Comparison of ENCODE assay signal across 24 cellular contexts in genomic region chr19:42247631-42248199, GRCh38. TPM values are rescaled to one million over a fixed set of nuclear protein-coding genes. Genes with fewer than 3 reads are reported as not detected.
A peak's percentile ranks its signal among the peaks of the same experiment; 100 is the strongest.
DNase-seq lines count a peak whose midpoint lies in the region; ATAC-seq and TF ChIP-seq lines count a peak whose summit lies in the region.
"Had no signal": no experiment of that assay in that cellular context is flagged by ENCODE, and none has a peak within 500 bp of the region (broad histone marks: within the 10 kb centered on the region; RNA-seq: fewer than 3 reads in every experiment).

No MANE protein-coding gene starts in this region.

- no peak overlapping the region for H3K4me3 Mint-ChIP-seq in H9
- H3K4me3 Mint-ChIP-seq: activated CD4-positive, alpha-beta memory T cell treated with anti-CD3 and anti-CD28 coated beads, Interleukin-2, amount 10 ng/mL, durations not matched to agents 7 days and 5 days; activated naive CD8-positive, alpha-beta T cell treated with anti-CD3 and anti-CD28 coated beads, Interleukin-2, amount 50 U/mL, for 24 hours; nephron progenitor cell had no signal

- H3K4me1 Mint-ChIP-seq in H9 = peaks cover 35 to 51% of the 10 kb centered on the region in 2 experiments

- H3K27ac Mint-ChIP-seq in H9 = no peak overlapping the region

- H2BK5ac ChIP-seq in H9 (ENCODE audit: insufficient read length, low read length) = no peak overlapping the region

- no peaks in the 10 kb centered on the region; the same call in 1 of the 2 replicates for H3K27me3 Mint-ChIP-seq in H9 (ENCODE audit: low read depth)
- H3K27me3 Mint-ChIP-seq: activated CD4-positive, alpha-beta memory T cell treated with anti-CD3 and anti-CD28 coated beads, Interleukin-2, amount 10 ng/mL, durations not matched to agents 7 days and 5 days; activated naive CD8-positive, alpha-beta T cell treated with anti-CD3 and anti-CD28 coated beads, Interleukin-2, amount 50 U/mL, for 24 hours; CD4-positive, alpha-beta memory T cell had no signal

- H2BK15ac ChIP-seq in H9 (ENCODE audit: low read depth, low read length) = no peak overlapping the region

- H2BK12ac ChIP-seq in H9 (ENCODE audit: insufficient read length, low read depth, low read length) = no peak overlapping the region

- no peak overlapping the region for H2BK20ac ChIP-seq in H9 (ENCODE audit: low read depth, low read length, poor library complexity, severe bottlenecking)

- H3K4me1 ChIP-seq in A673 (ENCODE audit: insufficient read depth, low read length, poor library complexity, severe bottlenecking) = peaks cover 63% of the 10 kb centered on the region
- peaks cover 5 to 92% (median 59%) of the 10 kb centered on the region in 3 donors for H3K4me1 ChIP-seq in gastroesophageal sphincter
- H3K4me1 ChIP-seq in stomach smooth muscle (ENCODE audit: control insufficient read depth, insufficient read depth, low read length) = peaks cover 65% of the 10 kb centered on the region
- H3K4me1 ChIP-seq in H9 (ENCODE audit: insufficient read depth, low read length) = peaks cover 6% of the 10 kb centered on the region; the same call in 1 of the 2 replicates
- H3K4me1 ChIP-seq: foreskin keratinocyte had no signal

- DNase-seq in A673 (ENCODE audit: low spot score) = no peak
- peak; percentile 58 for DNase-seq in H7
- no peak for DNase-seq in NCI-H1694 treated with DMSO at 0.1 percent for 48 hours (lab: John Stamatoyannopoulos, UW)
- no peak for DNase-seq in stimulated activated CD4-positive, alpha-beta T cell treated with anti-CD3 and anti-CD28 coated beads, Interleukin-4, amount 100 ng/mL, for 4 hours
- no peak for DNase-seq in H9
- DNase-seq: activated CD4-positive, alpha-beta memory T cell treated with anti-CD3 and anti-CD28 coated beads, Interleukin-2, amount 10 ng/mL, durations not matched to agents 7 days and 5 days; activated CD4-positive, CD25-positive, alpha-beta regulatory T cell treated with anti-CD3 and anti-CD28 coated beads, Interleukin-2, amount 50 U/mL, for 72 hours; activated naive CD8-positive, alpha-beta T cell treated with anti-CD3 and anti-CD28 coated beads, Interleukin-2, amount 50 U/mL, for 24 hours; CD4-positive, alpha-beta memory T cell; effector memory CD4-positive, alpha-beta T cell; foreskin keratinocyte; hippocampal formation; MG63; mucosa of descending colon; NCI-H1417; NCI-H510A treated with DMSO at 0.1 percent for 48 hours; nephron progenitor cell; NK-92 treated with Interleukin-12 subunit alpha and Interleukin-12 subunit beta, amount 100 ng/mL, for 24 hours; SJCRH30; substantia nigra; T-helper 1 cell had no signal

- no peak overlapping the region for H3K4ac ChIP-seq in H9 (ENCODE audit: low read depth, low read length)

- H4K5ac ChIP-seq in H9 (ENCODE audit: insufficient read length, low read depth, low read length) = no peak overlapping the region

- no peaks in the 10 kb centered on the region for H3K79me1 ChIP-seq in H9 (ENCODE audit: insufficient read depth, low read depth, low read length, poor library complexity, severe bottlenecking)

- H3K27ac ChIP-seq in A673 (ENCODE audit: low read depth, low read length, poor library complexity, severe bottlenecking) (peak overlapping the region; percentile 52), gastroesophageal sphincter (peak overlapping the region in 3 of 4 donors; percentile 95 to 98 (median 98)), stomach smooth muscle (ENCODE audit: low read length) (peak overlapping the region; percentile 55), H9 (ENCODE audit: insufficient read length, low read depth, low read length) (no peak overlapping the region)
- H3K27ac ChIP-seq: foreskin keratinocyte, SJCRH30 had no signal

- H3T11ph ChIP-seq in H9 (ENCODE audit: low read length) = no peak overlapping the region

- no peak for TF ChIP-seq EP300 in gastroesophageal sphincter (IDR thresholded peaks at IDR 0.05)

- no peak overlapping the region for H2AFZ ChIP-seq in H9 (ENCODE audit: low read length)

- H3K9me3 ChIP-seq in A673 (ENCODE audit: low read depth, low read length, poor library complexity, severe bottlenecking) (no peaks in the 10 kb centered on the region), gastroesophageal sphincter (no peaks in the 10 kb centered on the region), stomach smooth muscle (ENCODE audit: control insufficient read depth in 2 of 2, low read length in 2 of 2) (no peaks in the 10 kb centered on the region), H9 (ENCODE audit: control insufficient read depth, low read depth, low read length) (no peaks in the 10 kb centered on the region)
- H3K9me3 ChIP-seq: MG63, mucosa of descending colon, SJCRH30 had no signal

- H3K27me3 ChIP-seq in A673 (replicated peaks; ENCODE audit: insufficient read depth, low read depth, low read length, poor library complexity) (no peaks in the 10 kb centered on the region), H7 (ENCODE audit: control insufficient read depth, insufficient read depth, low read length) (no peaks in the 10 kb centered on the region), gastroesophageal sphincter (no peaks in the 10 kb centered on the region), stomach smooth muscle (ENCODE audit: control insufficient read depth in 1 of 2, insufficient read depth in 2 of 2, low read length in 2 of 2) (no peaks in the 10 kb centered on the region), H9 (ENCODE audit: insufficient read depth, low read length) (no peaks in the 10 kb centered on the region)
- H3K27me3 ChIP-seq: foreskin keratinocyte, MG63, SJCRH30 had no signal

- intact Hi-C loops in A673 (cut with micrococcal nuclease; ENCODE audit: unreplicated experiment) = no loop called here

- TF ChIP-seq CTCF in A673 (conservative IDR thresholded peaks at IDR 0.05; ENCODE audit: low read depth, low read length) = no peak
- TF ChIP-seq CTCF in gastroesophageal sphincter (IDR thresholded peaks at IDR 0.05) = no peak
- no peak for TF ChIP-seq CTCF in H9 (conservative IDR thresholded peaks at IDR 0.05)

- no peak overlapping the region for H4K91ac ChIP-seq in H9 (ENCODE audit: insufficient read length, low read depth, low read length)

- ATAC-seq in gastroesophageal sphincter = no peak
- ATAC-seq: activated naive CD8-positive, alpha-beta T cell treated with anti-CD3 and anti-CD28 coated beads, Interleukin-2, amount 50 U/mL, for 24 hours; foreskin keratinocyte; mucosa of descending colon had no signal

- no peak overlapping the region for H3K23ac ChIP-seq in H9 (ENCODE audit: insufficient read length, low read depth, low read length)

- no CpG with 5 or more reads among the region's 6 CpGs for WGBS in gastroesophageal sphincter (ENCODE audit: low coverage in 1 of 2), 2 donors
- WGBS in H9 (ENCODE audit: extremely low coverage, insufficient read length, low lambda C conversion rate) = no CpG with 5 or more reads among the region's 6 CpGs

- no peak overlapping the region for H3K18ac ChIP-seq in H9 (ENCODE audit: insufficient read length, low read depth, low read length)

- H3K4me2 ChIP-seq in H9 (ENCODE audit: insufficient read depth, insufficient read length, low read length) = no peak overlapping the region

- H3K9me3 Mint-ChIP-seq in H9 = no peaks in the 10 kb centered on the region
- H3K9me3 Mint-ChIP-seq: activated CD4-positive, alpha-beta memory T cell treated with anti-CD3 and anti-CD28 coated beads, Interleukin-2, amount 10 ng/mL, durations not matched to agents 7 days and 5 days; activated naive CD8-positive, alpha-beta T cell treated with anti-CD3 and anti-CD28 coated beads, Interleukin-2, amount 50 U/mL, for 24 hours; nephron progenitor cell had no signal

- BruUV-seq in A673 (replicated peaks; lab: Mats Ljungman, UMichigan) = no TSS peak

- H3K23me2 ChIP-seq in H9 (ENCODE audit: insufficient read length, low read depth, low read length, poor library complexity, severe bottlenecking) = peaks cover 7% of the 10 kb centered on the region

- H4K20me1 ChIP-seq in H9 (ENCODE audit: control insufficient read depth, insufficient read depth, insufficient read length) = no peaks in the 10 kb centered on the region

- no peak overlapping the region for H3K14ac ChIP-seq in H9 (ENCODE audit: insufficient read depth, low read length)

- no peak overlapping the region for H3K9ac ChIP-seq in stomach smooth muscle (ENCODE audit: low read length in 2 of 2)
- H3K9ac ChIP-seq in H9 (ENCODE audit: extremely low read depth, insufficient read length, low read length) = no peak overlapping the region

- peaks cover 5 to 26% (median 18%) of the 10 kb centered on the region in 3 experiments; a peak in 6 of 7 replicates for H3K36me3 Mint-ChIP-seq in H9 (ENCODE audit: insufficient read depth in 1 of 3, low read depth in 3 of 3)
- H3K36me3 Mint-ChIP-seq: brain had no signal

- H3K36me3 ChIP-seq in A673 (ENCODE audit: insufficient read depth, low read length, poor library complexity, severe bottlenecking) = peaks cover 23% of the 10 kb centered on the region
- peaks cover 3% of the 10 kb centered on the region for H3K36me3 ChIP-seq in H7 (replicated peaks; ENCODE audit: control insufficient read depth, insufficient read depth, low read length)
- peaks cover 0 to 26% of the 10 kb centered on the region in 2 donors for H3K36me3 ChIP-seq in gastroesophageal sphincter
- H3K36me3 ChIP-seq in stomach smooth muscle (ENCODE audit: control insufficient read depth in 2 of 2, insufficient read depth in 2 of 2, low read length in 2 of 2) = peaks cover 4 to 9% of the 10 kb centered on the region in 2 donors

- H3K56ac ChIP-seq in H9 (ENCODE audit: insufficient read length, low read depth, low read length) = no peak overlapping the region

- CTCF ChIA-PET in A673 (lab: Charles Lee) = interaction anchor here (3.3 kb wide), 1 partner anchor 32 kb away, joined by 27 read pairs; no protein-coding TSS in a partner anchor

- POLR2A ChIA-PET in A673 (lab: Charles Lee; ENCODE audit: low non-redundant PET) = interaction anchor here (0.7 kb wide), 2 partner anchors 58 to 155 kb away, joined by 3 read pairs; no protein-coding TSS in a partner anchor

- TF ChIP-seq POLR2A in gastroesophageal sphincter (IDR thresholded peaks at IDR 0.05) = no peak

- H2AK5ac ChIP-seq in H9 (ENCODE audit: insufficient read length, low read length) = no peak overlapping the region

- peaks cover 3% of the 10 kb centered on the region; the same call in 1 of the 2 replicates for H3K79me2 ChIP-seq in H9 (ENCODE audit: insufficient read depth, low read length)

- no peak overlapping the region for H2BK120ac ChIP-seq in H9 (ENCODE audit: low read depth, low read length, poor library complexity, severe bottlenecking)

- no peak overlapping the region for H4K8ac ChIP-seq in H9 (replicated peaks; ENCODE audit: insufficient read length, low read depth, low read length)

- no peak overlapping the region for H3K4me3 ChIP-seq in A673 (ENCODE audit: low read depth, low read length, poor library complexity, severe bottlenecking)
- H3K4me3 ChIP-seq in H7 (ENCODE audit: insufficient read depth, low read depth, low read length) = no peak overlapping the region
- H3K4me3 ChIP-seq in gastroesophageal sphincter = no peak overlapping the region
- H3K4me3 ChIP-seq in stomach smooth muscle (ENCODE audit: low read length in 2 of 2) = no peak overlapping the region
- H3K4me3 ChIP-seq: MG63, mucosa of descending colon, SJCRH30 had no signal

RNA-seq across cellular contexts. Expression of gene GSK3A, which starts 5.3 kb away (rescaled TPM):
- total RNA-seq in A673 (2021) = 67.8 and 70.1 TPM in 2 replicates
- total RNA-seq in H7 (2014; rRNA removed; shearing (Covaris generic)) = 29.1 and 40.4 TPM in 2 replicates
- total RNA-seq in gastroesophageal sphincter = 10 to 100 TPM; 30.8 to 51.0 (median 35.1) TPM
- 52.4 and 53.7 TPM in 2 replicates for total RNA-seq in H9 (2021)

RNA-seq across cellular contexts. Expression of gene ERF, which starts 7.2 kb away (rescaled TPM):
- 149 and 164 TPM in 2 replicates for total RNA-seq in A673 (2021)
- 73.0 and 106 TPM in 2 replicates for total RNA-seq in H7 (2014; rRNA removed; shearing (Covaris generic))
- 10 to 100 TPM; 28.4 to 46.4 (median 39.9) TPM for total RNA-seq in gastroesophageal sphincter
- 120 and 126 TPM in 2 replicates for total RNA-seq in H9 (2021)

RNA-seq across cellular contexts. Expression of gene CIC, which starts 21.3 kb away (rescaled TPM):
- total RNA-seq in A673 (2021) = 75.8 and 80.3 TPM in 2 replicates
- 16.1 and 20.1 TPM in 2 replicates for total RNA-seq in H7 (2014; rRNA removed; shearing (Covaris generic))
- total RNA-seq in gastroesophageal sphincter = 10 to 100 TPM; 31.4 to 69.4 (median 49.0) TPM
- total RNA-seq in H9 (2021) = 54.0 and 56.0 TPM in 2 replicates

RNA-seq across cellular contexts. Expression of gene ZNF526, which starts 27.6 kb away (rescaled TPM):
- 17.4 and 21.3 TPM in 2 replicates for total RNA-seq in A673 (2021)
- 14.6 and 16.1 TPM in 2 replicates for total RNA-seq in H7 (2014; rRNA removed; shearing (Covaris generic))
- 10 to 100 TPM in 1 of 4 donors, 1 to 10 TPM in 3; 4.6 to 10.4 (median 7.8) TPM for total RNA-seq in gastroesophageal sphincter
- 20.5 and 23.4 TPM in 2 replicates for total RNA-seq in H9 (2021)

RNA-seq across cellular contexts. Expression of gene DEDD2, which starts 30.2 kb away (rescaled TPM):
- total RNA-seq in A673 (2021) (32.1 and 35.2 TPM in 2 replicates), gastroesophageal sphincter (10 to 100 TPM; 31.1 to 39.3 (median 33.4) TPM), H9 (2021) (32.3 and 33.2 TPM in 2 replicates)
- total RNA-seq in H7 (2014; rRNA removed; shearing (Covaris generic)) = 58.0 and 63.6 TPM in 2 replicates
